In the genomic region with DNA sequence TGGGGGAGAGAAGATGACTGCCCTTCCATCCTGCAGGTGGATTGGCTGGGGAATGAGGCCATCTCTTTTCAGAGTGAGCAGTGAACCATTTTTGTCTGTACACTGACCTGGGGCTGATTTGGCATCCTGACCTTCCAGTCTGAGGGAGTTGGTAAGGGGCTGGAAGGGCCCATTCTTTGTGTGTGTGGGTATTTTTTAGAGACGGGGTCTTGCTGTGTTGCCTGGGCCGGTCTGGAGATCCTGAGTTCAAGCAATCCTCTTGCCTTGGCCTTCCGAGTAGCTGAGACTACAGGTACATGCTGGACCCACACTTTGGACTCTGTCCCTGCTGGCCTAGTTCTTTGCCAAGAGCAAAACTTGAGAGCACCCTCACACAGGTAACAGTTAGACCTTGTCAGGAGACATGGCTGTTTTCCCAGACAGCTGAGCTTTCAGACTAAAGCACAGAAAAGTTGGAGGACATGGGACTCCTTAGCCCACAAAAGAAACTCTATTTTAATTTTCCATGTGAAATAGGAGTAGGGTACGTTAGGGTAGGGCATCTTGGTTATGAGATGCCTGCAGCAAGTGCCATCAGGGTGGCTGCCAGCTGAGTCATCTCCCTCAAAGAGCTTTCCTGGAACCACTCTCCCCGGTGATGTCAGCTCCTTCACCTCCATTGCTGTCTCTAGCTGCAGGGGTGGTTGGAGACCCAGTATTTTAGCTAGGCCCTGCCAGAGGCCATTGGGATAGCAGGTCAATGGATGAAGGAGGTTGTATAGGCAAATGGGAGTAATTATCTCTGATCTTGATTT, we compare ENCODE assay signal across 7 cellular contexts.
DNase-seq lines count a peak whose midpoint lies in the region; ATAC-seq and TF ChIP-seq lines count a peak whose summit lies in the region.

No MANE protein-coding gene starts in this region.

- H3K9me3 ChIP-seq in MG63, result peaks cover 16% of the 10 kb centered on the region
- H3K9me3 ChIP-seq in testis, result no peaks in the 10 kb centered on the region

- H3K4me3 ChIP-seq in MG63, result no peak overlapping the region
- H3K4me3 ChIP-seq in testis, result no peak overlapping the region

- peak overlapping the region; percentile 66 for H3K27ac Mint-ChIP-seq in activated T-cell treated with anti-CD3 and anti-CD28 coated beads, Interleukin-2, amount 50 U/mL, for 72 hours

- H3K36me3 Mint-ChIP-seq in activated T-cell treated with anti-CD3 and anti-CD28 coated beads, Interleukin-2, amount 50 U/mL, for 72 hours (ENCODE audit: insufficient read depth in 2 of 2), result peaks cover 9 to 34% of the 10 kb centered on the region in 2 donors

- TF ChIP-seq CTCF in testis (IDR thresholded peaks at IDR 0.05) (no peak), GM20000 (IDR thresholded peaks at IDR 0.05; ENCODE audit: extremely low read depth, missing control alignments) (no peak)

- H3K27me3 ChIP-seq in MG63, result no peaks in the 10 kb centered on the region
- H3K27me3 ChIP-seq in layer of hippocampus (ENCODE audit: control insufficient read depth, insufficient read depth, low read length), result no peaks in the 10 kb centered on the region
- no peaks in the 10 kb centered on the region for H3K27me3 ChIP-seq in testis

- H3K27ac ChIP-seq in layer of hippocampus (ENCODE audit: low read depth, low read length) (peak overlapping the region; percentile 21), testis (no peak overlapping the region)

- 94 to 95% methylated on average over 5 of the region's 5 CpGs for WGBS in testis, 2 donors

- peaks cover 91% of the 10 kb centered on the region for H3K4me1 Mint-ChIP-seq in activated T-cell treated with anti-CD3 and anti-CD28 coated beads, Interleukin-2, amount 50 U/mL, for 72 hours (ENCODE audit: low read depth)

- ATAC-seq in activated T-cell treated with anti-CD3 and anti-CD28 coated beads, Interleukin-2, amount 50 U/mL, for 72 hours (replicated peaks in 1 of 2), result peak; percentile 77 to 82

- H3K27me3 Mint-ChIP-seq in activated T-cell treated with anti-CD3 and anti-CD28 coated beads, Interleukin-2, amount 50 U/mL, for 72 hours (ENCODE audit: low read depth), result no peaks in the 10 kb centered on the region

- intact Hi-C loops in testis (cut with DNase I; ENCODE audit: low total_unique reads), result no loop called here

- peaks cover 23% of the 10 kb centered on the region for H3K4me1 ChIP-seq in testis

- peak overlapping the region; percentile 69 to 70 for H3K4me3 Mint-ChIP-seq in activated T-cell treated with anti-CD3 and anti-CD28 coated beads, Interleukin-2, amount 50 U/mL, for 72 hours

- DNase-seq in MG63 (peak; percentile 95), testis (peak; percentile 12), NCI-H82 treated with DMSO at 0.1 percent for 48 hours (lab: John Stamatoyannopoulos, UW; ENCODE audit: unreplicated experiment) (no peak), GM20000 (ENCODE audit: low spot score) (no peak), NCI-H2107 treated with DMSO at 0.1 percent for 48 hours (lab: John Stamatoyannopoulos, UW; ENCODE audit: unreplicated experiment) (no peak)
- DNase-seq in activated T-cell treated with anti-CD3 and anti-CD28 coated beads, Interleukin-2, amount 50 U/mL, for 72 hours, result peak; percentile 71 to 80

- TF ChIP-seq POLR2A in testis (IDR thresholded peaks at IDR 0.05), result no peak

- H3K9me3 Mint-ChIP-seq in activated T-cell treated with anti-CD3 and anti-CD28 coated beads, Interleukin-2, amount 50 U/mL, for 72 hours, result peaks cover 4% of the 10 kb centered on the region in 2 donors

- H3K36me3 ChIP-seq in MG63, result peaks cover 20% of the 10 kb centered on the region
- H3K36me3 ChIP-seq in testis (ENCODE audit: low read depth, missing control alignments), result no peaks in the 10 kb centered on the region

Comparison
In these comparisons a context has a peak if more than half of its experiments do, and no peak if none do; other contexts are left out.
1. DNase-seq: peak in MG63 (single experiment), activated T-cell treated with anti-CD3 and anti-CD28 coated beads, Interleukin-2, amount 50 U/mL, for 72 hours (2 of 2) and testis (single experiment); none in NCI-H82 treated with DMSO at 0.1 percent for 48 hours (single experiment), GM20000 (single experiment) and NCI-H2107 treated with DMSO at 0.1 percent for 48 hours (single experiment).